8 cellular contexts compared by ENCODE assay signal in genomic region chr17:2179615-2180295, GRCh38.
DNase-seq lines count a peak whose midpoint lies in the region; ATAC-seq and TF ChIP-seq lines count a peak whose summit lies in the region.

No MANE protein-coding gene starts in this region.

- intact Hi-C loops in left cardiac atrium (cut with DNase I) = loop anchor here (5.0 to 10.0 kb wide), 4 partner anchors 33 to 117 kb away; no protein-coding TSS in a partner anchor

- H3K4me3 ChIP-seq in WERI-Rb-1 (ENCODE audit: low read depth, low read length) (no peak overlapping the region), skeletal muscle tissue (ENCODE audit: low read length in 3 of 3) (peak overlapping the region in 2 of 3 donors; percentile 2 to 46)

- no peaks in the 10 kb centered on the region for H3K9me3 ChIP-seq in WERI-Rb-1 (ENCODE audit: severe bottlenecking)
- no peaks in the 10 kb centered on the region for H3K9me3 ChIP-seq in skeletal muscle tissue (ENCODE audit: control insufficient read depth in 3 of 3, low read length in 3 of 3)

- ATAC-seq in left cardiac atrium (peak; percentile 57 to 76), GM19351 (IDR thresholded peaks at IDR 0.05; ENCODE audit: unreplicated experiment) (no peak)

- H3K27ac ChIP-seq in WERI-Rb-1 (no peak overlapping the region), skeletal muscle tissue (ENCODE audit: low read depth, low read length) (peak overlapping the region; percentile 93)

- H3K36me3 ChIP-seq in WERI-Rb-1 (peaks cover 32% of the 10 kb centered on the region), skeletal muscle tissue (ENCODE audit: control insufficient read depth in 3 of 3, insufficient read depth in 3 of 3, low read length in 3 of 3) (peaks cover 0 to 3% (median 0%) of the 10 kb centered on the region in 3 donors)

- no peak for TF ChIP-seq CTCF in WERI-Rb-1 (IDR thresholded peaks at IDR 0.05; ENCODE audit: low read depth, low read length)

- H3K9ac ChIP-seq in skeletal muscle tissue (ENCODE audit: low read depth in 1 of 3, low read length in 3 of 3) = peak overlapping the region in 2 of 3 donors; percentile 46 to 74

- peaks cover 77 to 84% (median 80%) of the 10 kb centered on the region in 3 donors for H3K4me1 ChIP-seq in skeletal muscle tissue (ENCODE audit: control insufficient read depth in 3 of 3, insufficient read depth in 3 of 3, low read length in 3 of 3)

- DNase-seq in GM03348 (ENCODE audit: low spot score) (peak; percentile 81), WERI-Rb-1 (peak; percentile 21), left cardiac atrium (peak; percentile 89), HPDE6-E6E7 (ENCODE audit: extremely low spot score) (no peak), GDM1 (lab: John Stamatoyannopoulos, UW) (no peak), NCI-H1436 (lab: John Stamatoyannopoulos, UW) (no peak)

- H3K27me3 ChIP-seq in WERI-Rb-1 (ENCODE audit: insufficient read depth, low read depth, severe bottlenecking) (no peaks in the 10 kb centered on the region), skeletal muscle tissue (ENCODE audit: control insufficient read depth in 3 of 3, insufficient read depth in 3 of 3, low read length in 3 of 3) (no peaks in the 10 kb centered on the region)

Comparison
In these comparisons a context has a peak if more than half of its experiments do, and no peak if none do; other contexts are left out.
1. DNase-seq: peak in GM03348 (single experiment), WERI-Rb-1 (single experiment) and left cardiac atrium (single experiment); none in HPDE6-E6E7 (single experiment), GDM1 (single experiment) and NCI-H1436 (single experiment).